8 cellular contexts compared by ENCODE assay signal in the genomic region with DNA sequence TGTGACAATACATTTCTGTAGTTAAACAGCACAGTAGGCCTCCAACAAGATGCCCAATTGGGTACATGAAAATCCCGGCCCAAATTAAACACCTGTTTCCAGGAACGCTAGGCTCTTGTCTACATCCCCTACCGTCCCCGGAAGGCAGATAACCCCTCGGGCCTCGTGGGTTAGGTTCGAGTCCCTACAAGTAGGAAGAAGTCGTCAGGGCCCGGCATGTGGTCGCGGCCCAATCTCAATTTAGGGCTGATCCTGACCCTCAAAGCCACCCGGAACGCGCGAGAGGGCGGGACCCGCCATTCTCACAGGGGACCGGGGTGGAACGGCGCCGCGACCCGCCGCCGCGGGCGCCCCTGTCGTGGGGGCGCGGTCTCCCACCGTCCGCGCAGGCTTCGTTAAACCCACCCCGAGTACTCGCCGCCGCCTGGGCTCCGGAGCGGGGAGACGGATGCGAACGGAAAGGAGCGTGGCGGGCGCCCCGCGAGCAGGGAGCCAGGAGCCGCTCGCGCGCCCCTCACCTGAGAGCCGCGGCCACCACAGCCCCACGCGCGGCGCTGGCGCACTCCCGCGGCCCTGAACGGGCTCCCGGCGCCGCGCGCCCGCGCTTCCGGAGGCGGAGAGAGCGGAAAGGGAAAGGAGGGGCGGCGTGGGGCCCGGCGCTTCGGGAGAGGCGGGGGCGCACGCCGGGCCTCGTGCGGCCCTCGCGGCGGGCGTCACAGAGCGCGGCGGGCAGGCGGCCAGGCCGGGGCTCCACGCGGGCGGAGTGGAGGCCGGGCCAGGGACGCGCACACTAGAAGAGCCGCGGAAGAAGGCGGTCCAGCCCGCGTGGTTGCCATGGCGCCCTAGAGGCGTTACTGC. TPM values are rescaled to one million over a fixed set of nuclear protein-coding genes. Genes with fewer than 3 reads are reported as not detected.
DNase-seq lines count a peak whose midpoint lies in the region; ATAC-seq, FAIRE-seq and TF ChIP-seq lines count a peak whose summit lies in the region.

A gene (minus strand): TSS at position 621 of the 858 bp plus-strand sequence. CDS start 12,804 bp downstream, outside the sequence.

- H3K36me3 ChIP-seq in MM.1S (replicated peaks; ENCODE audit: insufficient read depth, low read length): no peaks in the 10 kb centered on the region
- no peaks in the 10 kb centered on the region for H3K36me3 ChIP-seq in parathyroid adenoma (ENCODE audit: control insufficient read depth, insufficient read depth, low read length)
- no peaks in the 10 kb centered on the region for H3K36me3 ChIP-seq in thyroid gland

- peaks cover 22% of the 10 kb centered on the region for H3F3A ChIP-seq in MM.1S (ENCODE audit: insufficient read depth, low read length)

- H3K4me3 ChIP-seq in MM.1S (ENCODE audit: low read length) (peak within 1 kb of the TSS; percentile 78), parathyroid adenoma (ENCODE audit: low read depth, low read length) (peak within 1 kb of the TSS; percentile 81), thyroid gland (replicated peaks in 1 of 3) (peak within 1 kb of the TSS; percentile 53 to 84 (median 70))

- H3K4me1 ChIP-seq in MM.1S (ENCODE audit: low read length): peaks cover 12% of the 10 kb centered on the region
- peaks cover 9% of the 10 kb centered on the region for H3K4me1 ChIP-seq in parathyroid adenoma
- H3K4me1 ChIP-seq in thyroid gland: peaks cover 16 to 28% of the 10 kb centered on the region in 2 donors

- TF ChIP-seq CTCF in MM.1S (IDR thresholded peaks at IDR 0.05; ENCODE audit: low read length): no peak
- TF ChIP-seq CTCF in parathyroid adenoma (IDR thresholded peaks at IDR 0.05): no peak
- no peak for TF ChIP-seq CTCF in thyroid gland (IDR thresholded peaks at IDR 0.05)

- peak within 1 kb of the TSS; percentile 70 for H3K27ac ChIP-seq in MM.1S (ENCODE audit: low read length)
- peak within 1 kb of the TSS; percentile 90 for H3K27ac ChIP-seq in parathyroid adenoma
- H3K27ac ChIP-seq in thyroid gland: peak within 1 kb of the TSS; percentile 98 to 99 (median 98)

- no peaks in the 10 kb centered on the region for H3K27me3 ChIP-seq in MM.1S (replicated peaks; ENCODE audit: insufficient read depth, low read length)
- no peaks in the 10 kb centered on the region for H3K27me3 ChIP-seq in parathyroid adenoma (ENCODE audit: control insufficient read depth, insufficient read depth, low read length)
- no peaks in the 10 kb centered on the region for H3K27me3 ChIP-seq in thyroid gland

- H2AFZ ChIP-seq in MM.1S (ENCODE audit: low read length): peak within 1 kb of the TSS; percentile 36
- peak within 1 kb of the TSS; percentile 92 for H2AFZ ChIP-seq in parathyroid adenoma

- H3K9ac ChIP-seq in MM.1S (ENCODE audit: low read length) (peak within 1 kb of the TSS; percentile 88), parathyroid adenoma (no peak within 1 kb of the TSS)

- ATAC-seq in Right ventricle myocardium superior (ENCODE audit: poor library complexity): peak; percentile 93

- no peak for FAIRE-seq in H54 (lab: Jason Lieb, UNC)

- H3K9me2 ChIP-seq in MM.1S (replicated peaks; ENCODE audit: insufficient read depth, low read length): no peaks in the 10 kb centered on the region

- DNase-seq in GM04504 (ENCODE audit: low read depth) (peak; percentile 77), H54 (ENCODE audit: insufficient read length, low spot score) (no peak), MM.1S (peak; percentile 84), SW480 (ENCODE audit: low spot score) (peak; percentile 76), Right ventricle myocardium superior (peak; percentile 96), thyroid gland (peak; percentile 93 to 96)
- peak; percentile 60 for DNase-seq in activated naive CD8-positive, alpha-beta T cell treated with anti-CD3 and anti-CD28 coated beads, Interleukin-2, amount 50 U/mL, for 16 hours (ENCODE audit: low read depth, low spot score)

- peaks cover 29% of the 10 kb centered on the region for H3K79me2 ChIP-seq in MM.1S (ENCODE audit: low read length)
- H3K79me2 ChIP-seq in parathyroid adenoma: no peaks in the 10 kb centered on the region

- intact Hi-C loops in Right ventricle myocardium superior (cut with DNase I) (loop anchor here (10.0 kb wide), 1 partner anchor 191 kb away; a partner anchor contains a TSS), thyroid gland (cut with DNase I) (no loop called here)

- H3K4me2 ChIP-seq in MM.1S (ENCODE audit: low read depth, low read length) (peak within 1 kb of the TSS; percentile 91), parathyroid adenoma (ENCODE audit: low read length) (peak within 1 kb of the TSS; percentile 70)

- H4K20me1 ChIP-seq in MM.1S (ENCODE audit: insufficient read depth, low read length): no peaks in the 10 kb centered on the region

- TF ChIP-seq POLR2A in H54 (IDR thresholded peaks at IDR 0.05; ENCODE audit: low read depth, low read length) (peak; percentile 40; the same call in 1 of the 2 replicates), thyroid gland (IDR thresholded peaks at IDR 0.05) (peak; percentile 42 to 89)

- WGBS in thyroid gland, 2 donors: 1 to 5% methylated on average over 7 to 38 of the region's 105 CpGs

- H3K9me3 ChIP-seq in MM.1S (replicated peaks; ENCODE audit: insufficient read depth, low read length) (no peaks in the 10 kb centered on the region), parathyroid adenoma (ENCODE audit: control insufficient read depth, low read length) (no peaks in the 10 kb centered on the region), thyroid gland (no peaks in the 10 kb centered on the region)

RNA-seq across cellular contexts. Expression of the gene that starts here (rescaled TPM):
- total RNA-seq in Right ventricle myocardium superior: 11.3 TPM
- 10 to 100 TPM; 44.5 to 63.3 (median 59.1) TPM for total RNA-seq in thyroid gland
